ENCODE assay signal across 8 cellular contexts in genomic region chr2:34012728-34013302, GRCh38.
A peak's percentile ranks its signal among the peaks of the same experiment; 100 is the strongest.
DNase-seq lines count a peak whose midpoint lies in the region; ATAC-seq, FAIRE-seq and TF ChIP-seq lines count a peak whose summit lies in the region.

No MANE protein-coding gene starts in this region.

- H3K36me3 Mint-ChIP-seq in T-helper 17 cell (ENCODE audit: low read depth), result no peaks in the 10 kb centered on the region

- no peak for FAIRE-seq in GM18507 (lab: Jason Lieb, UNC)

- peak; percentile 59 for ATAC-seq in HG03135 (IDR thresholded peaks at IDR 0.05; ENCODE audit: unreplicated experiment)
- no peak for ATAC-seq in T-helper 17 cell

- DNase-seq in Ammon's horn (ENCODE audit: low spot score), result peak; percentile 85
- DNase-seq in GM18507 (ENCODE audit: extremely low spot score, insufficient read length, low read depth), result peak; percentile 0
- DNase-seq in NT2/D1 (ENCODE audit: low read depth, low spot score), result peak; percentile 81
- peak; percentile 43 for DNase-seq in choroid plexus epithelial cell (ENCODE audit: low read depth)
- peak; percentile 16 to 42 for DNase-seq in thyroid gland
- DNase-seq in T-helper 17 cell, result no peak

- WGBS in liver, result 5% methylated on average over 6 of the region's 6 CpGs
- WGBS in thyroid gland, 2 donors, result 9 to 13% methylated on average over 6 of the region's 6 CpGs

- peaks cover 2% of the 10 kb centered on the region for H3K4me1 Mint-ChIP-seq in T-helper 17 cell

- H3K4me3 Mint-ChIP-seq in T-helper 17 cell, result no peak overlapping the region

- peaks cover 26% of the 10 kb centered on the region for H3K27me3 Mint-ChIP-seq in T-helper 17 cell

- H3K36me3 ChIP-seq in NT2/D1 (ENCODE audit: insufficient read depth, insufficient read length, low read length) (no peaks in the 10 kb centered on the region), liver (ENCODE audit: control insufficient read depth in 4 of 4, insufficient read depth in 3 of 4, low read depth in 1 of 4, low read length in 3 of 4) (no peaks in the 10 kb centered on the region), thyroid gland (no peaks in the 10 kb centered on the region)

- peak; percentile 74 to 75 for TF ChIP-seq RAD21 in liver (IDR thresholded peaks at IDR 0.05)

- H3K4me1 ChIP-seq in NT2/D1 (ENCODE audit: insufficient read depth, insufficient read length), result no peaks in the 10 kb centered on the region
- H3K4me1 ChIP-seq in liver (ENCODE audit: control insufficient read depth in 4 of 4, insufficient read depth in 4 of 4, low read length in 3 of 4), result no peaks in the 10 kb centered on the region
- no peaks in the 10 kb centered on the region for H3K4me1 ChIP-seq in thyroid gland

- no peaks in the 10 kb centered on the region for H3K27me3 ChIP-seq in NT2/D1 (ENCODE audit: insufficient read depth, insufficient read length)
- H3K27me3 ChIP-seq in liver (ENCODE audit: control insufficient read depth in 4 of 4, insufficient read depth in 4 of 4, low read length in 3 of 4), result no peaks in the 10 kb centered on the region
- H3K27me3 ChIP-seq in thyroid gland, result no peaks in the 10 kb centered on the region

- TF ChIP-seq CTCF in choroid plexus epithelial cell (conservative IDR thresholded peaks at IDR 0.05; ENCODE audit: low read depth, low read length) (peak; percentile 57), liver (IDR thresholded peaks at IDR 0.05; ENCODE audit: low read depth, low read length, missing input control) (peak; percentile 44), thyroid gland (IDR thresholded peaks at IDR 0.05) (peak in 3 of 6 experiments; percentile 40 to 54 (median 44))

- intact Hi-C loops in thyroid gland (cut with DNase I), result no loop called here

- no peak for TF ChIP-seq POLR2A in thyroid gland (IDR thresholded peaks at IDR 0.05)

- H3K27ac ChIP-seq in liver (ENCODE audit: low read depth in 1 of 2, low read length in 2 of 2) (no peak overlapping the region), thyroid gland (no peak overlapping the region)

- H3K9me3 ChIP-seq in NT2/D1 (ENCODE audit: insufficient read depth, low read length), result no peaks in the 10 kb centered on the region
- peaks cover 0 to 5% (median 0%) of the 10 kb centered on the region in 4 donors for H3K9me3 ChIP-seq in liver (ENCODE audit: control insufficient read depth in 4 of 4, low read length in 3 of 4)
- H3K9me3 ChIP-seq in thyroid gland, result no peaks in the 10 kb centered on the region
- no peaks in the 10 kb centered on the region for H3K9me3 ChIP-seq in T-helper 17 cell (ENCODE audit: control insufficient read depth, low read length, poor library complexity, severe bottlenecking)

- no peak overlapping the region for H3K9ac ChIP-seq in NT2/D1 (ENCODE audit: insufficient read length, low read depth)
- no peak overlapping the region for H3K9ac ChIP-seq in liver (ENCODE audit: low read depth in 1 of 2, low read length in 2 of 2)

- no peak overlapping the region for H3K27ac Mint-ChIP-seq in T-helper 17 cell

- H3K4me3 ChIP-seq in NT2/D1 (ENCODE audit: insufficient read length, low read depth) (no peak overlapping the region), choroid plexus epithelial cell (ENCODE audit: low read depth, low read length) (no peak overlapping the region), liver (ENCODE audit: low read depth in 1 of 3, low read length in 3 of 3) (no peak overlapping the region), thyroid gland (replicated peaks in 1 of 3) (no peak overlapping the region)

TF ChIP-seq in liver, 16 proteins besides CTCF, POLR2A, EP300 and RAD21:
- TF ChIP-seq FOXA2 (IDR thresholded peaks at IDR 0.05) (no peak), ATF3 (IDR thresholded peaks at IDR 0.05) (no peak), GABPA (IDR thresholded peaks at IDR 0.05 in 1 of 2, conservative IDR thresholded peaks at IDR 0.05 in 1 of 2) (no peak), REST (IDR thresholded peaks at IDR 0.05) (no peak)
TF ChIP-seq in liver: peak in this region for 0.

Comparison
In these comparisons a context has a peak if more than half of its experiments do, and no peak if none do; other contexts are left out.
1. DNase-seq: peak in Ammon's horn (single experiment), GM18507 (single experiment), NT2/D1 (single experiment), choroid plexus epithelial cell (single experiment) and thyroid gland (2 of 2); none in T-helper 17 cell (0 of 3).